In genomic region chr2:10654069-10654468, GRCh38 we compare ENCODE assay signal across 9 cellular contexts. TPM values are rescaled to one million over a fixed set of nuclear protein-coding genes. Genes with fewer than 3 reads are reported as not detected.
DNase-seq lines count a peak whose midpoint lies in the region; ATAC-seq and TF ChIP-seq lines count a peak whose summit lies in the region.
"Had no signal": no experiment of that assay in that cellular context is flagged by ENCODE, and none has a peak within 500 bp of the region (broad histone marks: within the 10 kb centered on the region; RNA-seq: fewer than 3 reads in every experiment).

No MANE protein-coding gene starts in this region.

- peaks cover 8% of the 10 kb centered on the region for H3K9me1 ChIP-seq in IMR-90 (ENCODE audit: insufficient read depth, low read length)

- H3K4me1 ChIP-seq in IMR-90 (ENCODE audit: control insufficient read depth, insufficient read depth, low read length) (peaks cover 5% of the 10 kb centered on the region), endocrine pancreas (ENCODE audit: control insufficient read depth, insufficient read depth, low read length) (peaks cover 11% of the 10 kb centered on the region)

- ATAC-seq in IMR-90 (ENCODE audit: low read depth) (no peak), HG02852 (IDR thresholded peaks at IDR 0.05; ENCODE audit: unreplicated experiment) (no peak)

- no peak overlapping the region for H2AK5ac ChIP-seq in IMR-90 (ENCODE audit: low read depth, low read length)

- dilution Hi-C loops in IMR-90 (cut with HindIII; ENCODE audit: low sequenced_read_pairs, unreplicated experiment), result no loop called here

- in situ Hi-C loops in IMR-90 (cut with MboI; ENCODE audit: low sequenced_read_pairs), result loop anchor here (25.0 kb wide), 1 partner anchor 842 kb away; no protein-coding TSS in a partner anchor

- TF ChIP-seq POLR2A in IMR-90 (IDR thresholded peaks at IDR 0.05; ENCODE audit: low read depth, low read length), result no peak

- no peak for TF ChIP-seq RAD21 in IMR-90 (IDR thresholded peaks at IDR 0.05; ENCODE audit: low read length)

- DNase-seq in IMR-90 (peak; percentile 37), OCI-M2 (lab: John Stamatoyannopoulos, UW; ENCODE audit: unreplicated experiment) (no peak), H7 (no peak), NCI-H146 treated with DMSO at 0.1 percent for 48 hours (lab: John Stamatoyannopoulos, UW; ENCODE audit: unreplicated experiment) (no peak)
- peak; percentile 21 for DNase-seq in activated CD4-positive, alpha-beta T cell treated with anti-CD3 and anti-CD28 coated beads, Interleukin-2, amount 50 U/mL, for 1 hour
- DNase-seq in stimulated activated CD8-positive, alpha-beta memory T cell treated with anti-CD3 and anti-CD28 coated beads, Interleukin-12 subunit alpha, Interleukin-12 subunit beta, amount 100 ng/mL, for 1 hour (ENCODE audit: low read depth), result peak; percentile 31

- intact Hi-C loops in IMR-90 (cut with micrococcal nuclease), result no loop called here

- H4K91ac ChIP-seq in IMR-90 (ENCODE audit: insufficient read depth, low read depth, low read length), result no peak overlapping the region

- no peak overlapping the region for H2AFZ ChIP-seq in IMR-90 (replicated peaks; ENCODE audit: low read length, poor library complexity)

- H3K36me3 ChIP-seq in IMR-90 (ENCODE audit: control insufficient read depth, insufficient read depth, low read length) (peaks cover 28% of the 10 kb centered on the region), endocrine pancreas (ENCODE audit: control insufficient read depth, insufficient read depth, low read length) (no peaks in the 10 kb centered on the region), H7 (replicated peaks; ENCODE audit: control insufficient read depth, insufficient read depth, low read length) (peaks cover 11% of the 10 kb centered on the region)

- CTCF ChIA-PET in IMR-90 (lab: Yijun Ruan, JAX), result no interaction called here

- H3K14ac ChIP-seq in IMR-90 (replicated peaks; ENCODE audit: low read depth, low read length), result no peak overlapping the region

- no peak for TF ChIP-seq CTCF in IMR-90 (conservative IDR thresholded peaks at IDR 0.05; ENCODE audit: low read depth, low read length)

- no peak overlapping the region for H3K4ac ChIP-seq in IMR-90 (ENCODE audit: low read depth, low read length)

- H2AK9ac ChIP-seq in IMR-90 (replicated peaks; ENCODE audit: low read depth, low read length, poor library complexity), result no peak overlapping the region

- no peak overlapping the region for H3K4me3 ChIP-seq in IMR-90 (ENCODE audit: insufficient read depth, low read depth, low read length)
- peak overlapping the region; percentile 24 for H3K4me3 ChIP-seq in endocrine pancreas (ENCODE audit: control insufficient read depth, insufficient read depth, low read length)
- H3K4me3 ChIP-seq in H7 (ENCODE audit: insufficient read depth, low read depth, low read length), result no peak overlapping the region
- H3K4me3 ChIP-seq: SK-N-MC had no signal

- H4K20me1 ChIP-seq in IMR-90 (ENCODE audit: insufficient read depth, low read length), result peaks cover 7% of the 10 kb centered on the region; the same call in 1 of the 2 replicates

- BruUV-seq in IMR-90 (replicated peaks; lab: Mats Ljungman, UMichigan), result no TSS peak

- H2BK120ac ChIP-seq in IMR-90 (ENCODE audit: low read depth, low read length), result no peak overlapping the region

- no peak overlapping the region for H2BK20ac ChIP-seq in IMR-90 (ENCODE audit: low read depth, low read length)

- H3K23ac ChIP-seq in IMR-90 (ENCODE audit: low read depth, low read length), result no peak overlapping the region

- H3K4me2 ChIP-seq in IMR-90 (ENCODE audit: low read depth, low read length), result peak overlapping the region; percentile 24; the same call in 1 of the 2 replicates

- no peak overlapping the region for H2BK15ac ChIP-seq in IMR-90 (ENCODE audit: low read depth, low read length)

- POLR2A ChIA-PET in IMR-90 (lab: Charles Lee; ENCODE audit: unreplicated experiment), result no interaction called here

- no peak overlapping the region for H3K27ac ChIP-seq in IMR-90 (ENCODE audit: insufficient read depth, low read length)
- H3K27ac ChIP-seq: SK-N-MC had no signal

- H3K27me3 ChIP-seq in IMR-90 (ENCODE audit: control insufficient read depth, insufficient read depth, low read length) (no peaks in the 10 kb centered on the region), endocrine pancreas (ENCODE audit: control insufficient read depth, insufficient read depth, low read length) (no peaks in the 10 kb centered on the region), H7 (ENCODE audit: control insufficient read depth, insufficient read depth, low read length) (no peaks in the 10 kb centered on the region)

- H3K79me1 ChIP-seq in IMR-90 (ENCODE audit: low read depth in 1 of 2, low read length in 2 of 2), result peaks cover 5 to 27% of the 10 kb centered on the region in 2 experiments; a peak in 3 of 4 replicates

- no peak overlapping the region for H4K5ac ChIP-seq in IMR-90 (ENCODE audit: low read depth, low read length)

- no CpG with 5 or more reads among the region's 4 CpGs for WGBS in IMR-90 (ENCODE audit: extremely low coverage in 2 of 2, insufficient read length in 1 of 2), 2 experiments

- no peak overlapping the region for H3K9ac ChIP-seq in IMR-90 (ENCODE audit: low read depth, low read length)
- H3K9ac ChIP-seq in endocrine pancreas (ENCODE audit: control insufficient read depth, insufficient read depth, low read length), result no peak overlapping the region

- H2BK5ac ChIP-seq in IMR-90 (ENCODE audit: low read depth, low read length, poor library complexity, severe bottlenecking), result no peak overlapping the region

- H4K8ac ChIP-seq in IMR-90 (ENCODE audit: low read depth in 2 of 2, low read length in 2 of 2), result no peak overlapping the region

- H3K56ac ChIP-seq in IMR-90 (ENCODE audit: extremely low read depth, insufficient read depth, low read length), result no peak overlapping the region

- H3K18ac ChIP-seq in IMR-90 (ENCODE audit: low read depth, low read length), result no peak overlapping the region

- no peaks in the 10 kb centered on the region for H3K9me3 ChIP-seq in IMR-90 (ENCODE audit: control insufficient read depth, insufficient read depth, low read length)
- no peaks in the 10 kb centered on the region for H3K9me3 ChIP-seq in endocrine pancreas (ENCODE audit: control insufficient read depth, low read length)

TF ChIP-seq in IMR-90, 13 proteins besides CTCF, POLR2A, EP300 and RAD21:
- peak; percentile 96 for TF ChIP-seq MAFK (IDR thresholded peaks at IDR 0.05; ENCODE audit: low read depth, low read length)
- TF ChIP-seq, protein P1, sequence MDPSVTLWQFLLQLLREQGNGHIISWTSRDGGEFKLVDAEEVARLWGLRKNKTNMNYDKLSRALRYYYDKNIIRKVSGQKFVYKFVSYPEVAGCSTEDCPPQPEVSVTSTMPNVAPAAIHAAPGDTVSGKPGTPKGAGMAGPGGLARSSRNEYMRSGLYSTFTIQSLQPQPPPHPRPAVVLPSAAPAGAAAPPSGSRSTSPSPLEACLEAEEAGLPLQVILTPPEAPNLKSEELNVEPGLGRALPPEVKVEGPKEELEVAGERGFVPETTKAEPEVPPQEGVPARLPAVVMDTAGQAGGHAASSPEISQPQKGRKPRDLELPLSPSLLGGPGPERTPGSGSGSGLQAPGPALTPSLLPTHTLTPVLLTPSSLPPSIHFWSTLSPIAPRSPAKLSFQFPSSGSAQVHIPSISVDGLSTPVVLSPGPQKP (IDR thresholded peaks at IDR 0.05; ENCODE audit: borderline replicate concordance, low read depth, low read length), result no peak

RNA-seq across cellular contexts. Expression of gene NOL10, which starts 35.7 kb away (rescaled TPM):
- 60.5 and 60.9 TPM in 2 replicates for total RNA-seq in IMR-90 (2012; rRNA removed)
- 10.3 and 12.7 TPM in 2 replicates for polyA plus RNA-seq in IMR-90 (2012; rRNA removed)
- polyA plus RNA-seq in IMR-90 (2012; cell fraction: cytosol; rRNA removed), result 2.7 and 3.4 TPM in 2 replicates
- polyA plus RNA-seq in IMR-90 (2012; cell fraction: nucleus; rRNA removed; ENCODE audit: low replicate concordance), result 1.5 and 9.4 TPM in 2 replicates
- 23.1 and 27.0 TPM in 2 replicates for total RNA-seq in H7 (2014; rRNA removed; shearing (Covaris generic))

Comparison
In these comparisons a context has a peak if more than half of its experiments do, and no peak if none do; other contexts are left out.
1. DNase-seq: peak in IMR-90 (single experiment), activated CD4-positive, alpha-beta T cell treated with anti-CD3 and anti-CD28 coated beads, Interleukin-2, amount 50 U/mL, for 1 hour (single experiment) and stimulated activated CD8-positive, alpha-beta memory T cell treated with anti-CD3 and anti-CD28 coated beads, Interleukin-12 subunit alpha, Interleukin-12 subunit beta, amount 100 ng/mL, for 1 hour (single experiment); none in OCI-M2 (single experiment), H7 (single experiment) and NCI-H146 treated with DMSO at 0.1 percent for 48 hours (single experiment).